18 cellular contexts compared by ENCODE assay signal in the genomic region with DNA sequence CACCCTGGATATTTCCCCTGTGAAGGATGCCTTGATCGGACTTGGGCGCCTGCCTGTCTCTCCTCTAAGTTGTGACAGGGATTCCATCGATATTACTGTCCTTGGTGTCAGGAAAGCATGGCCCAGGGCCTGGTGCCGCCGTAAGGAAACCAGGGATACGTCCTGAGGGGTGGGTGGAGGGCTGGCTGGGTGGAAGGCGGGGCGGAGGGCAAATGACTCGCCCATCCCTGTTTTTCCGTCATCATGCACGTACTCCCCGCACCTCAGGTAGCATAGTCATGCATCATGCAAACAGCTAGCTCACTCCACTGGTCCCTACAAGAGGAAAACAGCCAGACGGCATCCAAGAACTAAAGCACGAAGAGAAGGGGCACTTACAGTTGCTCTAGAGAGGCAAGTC. TPM values are rescaled to one million over a fixed set of nuclear protein-coding genes. Genes with fewer than 3 reads are reported as not detected.
DNase-seq lines count a peak whose midpoint lies in the region; ATAC-seq and TF ChIP-seq lines count a peak whose summit lies in the region.
"Had no signal": no experiment of that assay in that cellular context is flagged by ENCODE, and none has a peak within 500 bp of the region (broad histone marks: within the 10 kb centered on the region; RNA-seq: fewer than 3 reads in every experiment).

No MANE protein-coding gene starts in this region.

- H3K9me3 ChIP-seq in SJCRH30 (replicated peaks) (no peaks in the 10 kb centered on the region), adrenal gland (replicated peaks in 1 of 3) (no peaks in the 10 kb centered on the region)

- no peaks in the 10 kb centered on the region for H3K27me3 ChIP-seq in H7 (ENCODE audit: control insufficient read depth, insufficient read depth, low read length)
- H3K27me3 ChIP-seq in SJCRH30, result no peaks in the 10 kb centered on the region
- no peaks in the 10 kb centered on the region for H3K27me3 ChIP-seq in foreskin keratinocyte
- no peaks in the 10 kb centered on the region for H3K27me3 ChIP-seq in adrenal gland

- ATAC-seq in foreskin keratinocyte (peak; percentile 45), sciatic nerve (no peak), HG02852 (IDR thresholded peaks at IDR 0.05; ENCODE audit: unreplicated experiment) (no peak), HG02981 (IDR thresholded peaks at IDR 0.05; ENCODE audit: unreplicated experiment) (no peak)
- ATAC-seq: activated CD8-positive, alpha-beta T cell treated with anti-CD3 and anti-CD28 coated beads for 36 hours; naive thymus-derived CD8-positive, alpha-beta T cell had no signal

- WGBS in adrenal gland, 4 donors, result 77 to 89% (median 86%) methylated on average over 14 of the region's 14 CpGs

- H3K27ac ChIP-seq in SJCRH30 (peak overlapping the region; percentile 100), foreskin keratinocyte (no peak overlapping the region), adrenal gland (peak overlapping the region in 1 of 5 donors; percentile 29)

- TF ChIP-seq CTCF in foreskin keratinocyte (conservative IDR thresholded peaks at IDR 0.05) (no peak), adrenal gland (IDR thresholded peaks at IDR 0.05) (no peak)

- intact Hi-C loops in sciatic nerve (cut with DNase I) (no loop called here), adrenal gland (cut with DNase I) (no loop called here)

- peaks cover 76% of the 10 kb centered on the region for H3K4me1 ChIP-seq in SJCRH30
- no peaks in the 10 kb centered on the region for H3K4me1 ChIP-seq in foreskin keratinocyte
- H3K4me1 ChIP-seq in adrenal gland (replicated peaks in 1 of 2), result no peaks in the 10 kb centered on the region

- H3K4me3 ChIP-seq in H7 (ENCODE audit: insufficient read depth, low read depth, low read length) (no peak overlapping the region), SJCRH30 (peak overlapping the region; percentile 3), adrenal gland (no peak overlapping the region)
- H3K4me3 ChIP-seq: lung had no signal

- peaks cover 2% of the 10 kb centered on the region for H3K36me3 ChIP-seq in H7 (replicated peaks; ENCODE audit: control insufficient read depth, insufficient read depth, low read length)
- H3K36me3 ChIP-seq in SJCRH30, result peaks cover 55% of the 10 kb centered on the region
- no peaks in the 10 kb centered on the region for H3K36me3 ChIP-seq in adrenal gland (replicated peaks in 1 of 2)

- no peak for TF ChIP-seq POLR2A in adrenal gland (IDR thresholded peaks at IDR 0.05)

- peak; percentile 47 for DNase-seq in H7
- DNase-seq in SJCRH30, result peak; percentile 83 to 84
- no peak for DNase-seq in foreskin keratinocyte
- DNase-seq in sciatic nerve (ENCODE audit: low spot score), result peak; percentile 37
- no peak for DNase-seq in NCI-H2029 (lab: John Stamatoyannopoulos, UW)
- DNase-seq in adrenal gland, result no peak
- DNase-seq: activated CD4-positive, CD25-positive, alpha-beta regulatory T cell; activated CD8-positive, alpha-beta T cell treated with anti-CD3 and anti-CD28 coated beads for 36 hours; activated naive CD4-positive, alpha-beta T cell treated with Interleukin-2 at 50 U/mL for 16 hours; activated T-cell treated with anti-CD3 and anti-CD28 coated beads, Interleukin-2, amount 50 U/mL, for 1 hour; CD4-positive, alpha-beta T cell; NCI-H1417; NCI-H526 treated with DMSO at 0.1 percent for 48 hours; substantia nigra had no signal

RNA-seq across cellular contexts. Expression of gene PXDN, which starts 57.1 kb away (rescaled TPM):
- 102 and 124 TPM in 2 replicates for total RNA-seq in H7 (2014; rRNA removed; shearing (Covaris generic))
- 312 and 322 TPM in 2 replicates for total RNA-seq in SJCRH30 (2014; rRNA removed; shearing (Covaris generic))
- total RNA-seq in foreskin keratinocyte, result 91.4 and 96.5 TPM in 2 replicates
- polyA plus RNA-seq in foreskin keratinocyte, result 26.9 and 28.0 TPM in 2 replicates
- 38.1 TPM for total RNA-seq in sciatic nerve
- 10 to 100 TPM; 16.9 to 39.5 (median 28.6) TPM for total RNA-seq in adrenal gland
- polyA plus RNA-seq in adrenal gland, result 10 to 100 TPM in 1 of 3 donors, 1 to 10 TPM in 2; 8.5 to 10.7 (median 9.2) TPM

Comparison
In these comparisons a context has a peak if more than half of its experiments do, and no peak if none do; other contexts are left out.
1. DNase-seq: peak in H7 (single experiment), SJCRH30 (2 of 2) and sciatic nerve (single experiment); none in foreskin keratinocyte (0 of 2), NCI-H2029 (single experiment) and adrenal gland (0 of 7).